ENCODE assay signal across 1 cellular context in the genomic region with DNA sequence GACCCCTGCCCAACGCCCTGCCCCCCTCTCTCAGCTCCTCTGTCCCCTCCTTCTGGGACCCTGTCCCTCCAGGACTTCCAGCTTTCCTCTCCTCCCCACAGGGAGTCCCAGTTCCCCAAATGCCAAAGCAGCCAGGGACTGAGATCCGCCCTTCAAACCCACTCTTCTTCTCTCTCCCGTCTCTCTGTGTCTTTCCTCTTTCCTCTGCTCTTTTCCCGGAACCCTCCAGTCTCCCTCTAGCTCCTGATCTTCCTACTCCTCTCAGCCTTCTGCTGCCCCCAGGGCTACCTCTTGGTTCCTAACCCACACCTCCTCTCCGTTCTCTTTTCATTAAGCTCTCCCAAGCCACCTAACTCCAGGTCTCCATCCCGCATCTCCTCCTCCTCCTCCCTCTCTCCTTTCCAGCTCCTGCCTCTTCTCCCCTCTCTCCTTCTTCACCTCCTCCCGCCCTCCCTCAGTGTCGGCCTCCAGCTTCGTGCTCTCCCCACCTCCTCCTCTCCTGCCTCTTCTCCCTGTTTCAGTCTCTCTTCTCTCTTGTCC.
A peak's percentile ranks its signal among the peaks of the same experiment; 100 is the strongest.
TF ChIP-seq lines count a peak whose summit lies in the region.

A gene (minus strand): TSS at position 536 of the 540 bp plus-strand sequence. CDS start 555 bp downstream, outside the sequence.

TF ChIP-seq in GM12878, 131 proteins besides CTCF, POLR2A, EP300 and RAD21 (continued from another document):
- TF ChIP-seq, protein P1, sequence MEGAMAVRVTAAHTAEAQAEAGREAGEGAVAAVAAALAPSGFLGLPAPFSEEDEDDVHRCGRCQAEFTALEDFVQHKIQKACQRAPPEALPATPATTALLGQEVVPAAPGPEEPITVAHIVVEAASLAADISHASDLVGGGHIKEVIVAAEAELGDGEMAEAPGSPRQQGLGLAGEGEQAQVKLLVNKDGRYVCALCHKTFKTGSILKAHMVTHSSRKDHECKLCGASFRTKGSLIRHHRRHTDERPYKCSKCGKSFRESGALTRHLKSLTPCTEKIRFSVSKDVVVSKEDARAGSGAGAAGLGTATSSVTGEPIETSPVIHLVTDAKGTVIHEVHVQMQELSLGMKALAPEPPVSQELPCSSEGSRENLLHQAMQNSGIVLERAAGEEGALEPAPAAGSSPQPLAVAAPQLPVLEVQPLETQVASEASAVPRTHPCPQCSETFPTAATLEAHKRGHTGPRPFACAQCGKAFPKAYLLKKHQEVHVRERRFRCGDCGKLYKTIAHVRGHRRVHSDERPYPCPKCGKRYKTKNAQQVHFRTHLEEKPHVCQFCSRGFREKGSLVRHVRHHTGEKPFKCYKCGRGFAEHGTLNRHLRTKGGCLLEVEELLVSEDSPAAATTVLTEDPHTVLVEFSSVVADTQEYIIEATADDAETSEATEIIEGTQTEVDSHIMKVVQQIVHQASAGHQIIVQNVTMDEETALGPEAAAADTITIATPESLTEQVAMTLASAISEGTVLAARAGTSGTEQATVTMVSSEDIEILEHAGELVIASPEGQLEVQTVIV (IDR thresholded peaks at IDR 0.05; ENCODE audit: borderline replicate concordance, partially characterized antibody) = peak; percentile 14
- TF ChIP-seq PAX5 (IDR thresholded peaks at IDR 0.05; ENCODE audit: borderline replicate concordance, low read depth, low read length) = no peak
- no peak for TF ChIP-seq POLR2AphosphoS2 (IDR thresholded peaks at IDR 0.05; ENCODE audit: low read depth, low read length)
- 0 out of 2 replicates have a peak, but pooled peaks have one; percentile 13 for TF ChIP-seq SPI1 (IDR thresholded peaks at IDR 0.05; ENCODE audit: borderline replicate concordance, insufficient read depth, low read depth, low read length)
- TF ChIP-seq, protein P2, sequence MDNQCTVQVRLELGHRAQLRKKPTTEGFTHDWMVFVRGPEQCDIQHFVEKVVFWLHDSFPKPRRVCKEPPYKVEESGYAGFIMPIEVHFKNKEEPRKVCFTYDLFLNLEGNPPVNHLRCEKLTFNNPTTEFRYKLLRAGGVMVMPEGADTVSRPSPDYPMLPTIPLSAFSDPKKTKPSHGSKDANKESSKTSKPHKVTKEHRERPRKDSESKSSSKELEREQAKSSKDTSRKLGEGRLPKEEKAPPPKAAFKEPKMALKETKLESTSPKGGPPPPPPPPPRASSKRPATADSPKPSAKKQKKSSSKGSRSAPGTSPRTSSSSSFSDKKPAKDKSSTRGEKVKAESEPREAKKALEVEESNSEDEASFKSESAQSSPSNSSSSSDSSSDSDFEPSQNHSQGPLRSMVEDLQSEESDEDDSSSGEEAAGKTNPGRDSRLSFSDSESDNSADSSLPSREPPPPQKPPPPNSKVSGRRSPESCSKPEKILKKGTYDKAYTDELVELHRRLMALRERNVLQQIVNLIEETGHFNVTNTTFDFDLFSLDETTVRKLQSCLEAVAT (IDR thresholded peaks at IDR 0.05) = 0 out of 2 replicates have a peak, but pooled peaks have one; percentile 8
